ENCODE assay signal across 8 cellular contexts in genomic region chr22:28772633-28773460, GRCh38. TPM values are rescaled to one million over a fixed set of nuclear protein-coding genes. Genes with fewer than 3 reads are reported as not detected.
DNase-seq lines count a peak whose midpoint lies in the region; TF ChIP-seq lines count a peak whose summit lies in the region.

CCDC117 (plus strand) TSS chr22:28772695; CDS start chr22:28772850, 155 bp downstream.

- CTCF ChIA-PET in activated CD8-positive, alpha-beta memory T cell treated with anti-CD3 and anti-CD28 coated beads for 36 hours (lab: Charles Lee), result interaction anchor here (0.6 to 2.6 kb wide), 3 partner anchors 12 to 27 kb away, joined by 3 to 19 read pairs (median 4); partner anchors contain the start of gene XBP1

- no peak for TF ChIP-seq CTCF in GM20000 (IDR thresholded peaks at IDR 0.05; ENCODE audit: extremely low read depth, missing control alignments)

- POLR2A ChIA-PET in activated CD8-positive, alpha-beta memory T cell treated with anti-CD3 and anti-CD28 coated beads for 36 hours (lab: Charles Lee), result interaction anchor here (1.0 to 4.2 kb wide), 2 partner anchors 26 to 30 kb away, joined by 3 to 44 read pairs; partner anchors contain the start of gene XBP1

- DNase-seq in COR-L47 (lab: John Stamatoyannopoulos, UW) (peak; percentile 92), GM20000 (ENCODE audit: low spot score) (peak; percentile 95), HT-29 (ENCODE audit: low spot score) (peak; percentile 97), NK-92 (lab: John Stamatoyannopoulos, UW; ENCODE audit: unreplicated experiment) (peak; percentile 59), medulla oblongata (ENCODE audit: extremely low spot score) (peak; percentile 98)
- DNase-seq in effector CD8-positive, alpha-beta T cell (lab: John Stamatoyannopoulos, UW), result peak; percentile 89
- DNase-seq in stimulated activated CD4-positive, alpha-beta T cell treated with anti-CD3 and anti-CD28 coated beads, TNF-alpha, amount 100 ng/mL, for 48 hours (ENCODE audit: low read depth in 3 of 3), result peak; percentile 87 to 89 (median 88)

RNA-seq across cellular contexts. Expression of gene CCDC117, which starts in this region (rescaled TPM):
- 7.2 and 8.2 TPM in 2 replicates for total RNA-seq in HT-29 (2014; rRNA removed; shearing (Covaris generic))
- 10 to 100 TPM; 23.5 to 25.8 TPM for total RNA-seq in activated CD8-positive, alpha-beta memory T cell treated with anti-CD3 and anti-CD28 coated beads for 36 hours

Comparison
In these comparisons a context has a peak if more than half of its experiments do, and no peak if none do; other contexts are left out.
1. Peak in every context shown above with its lines: DNase-seq.